ENCODE assay signal across 13 cellular contexts in genomic region chr9:135070964-135071735, GRCh38. TPM values are rescaled to one million over a fixed set of nuclear protein-coding genes. Genes with fewer than 3 reads are reported as not detected.
"Had no signal": no experiment of that assay in that cellular context is flagged by ENCODE, and none has a peak within 500 bp of the region (broad histone marks: within the 10 kb centered on the region; RNA-seq: fewer than 3 reads in every experiment).

No MANE protein-coding gene starts in this region.

- H3K27ac ChIP-seq: adrenal gland, esophagus muscularis mucosa, hepatocyte, left ventricle myocardium inferior, vagina had no signal

- H3K27me3 ChIP-seq: vagina had no signal

- H3K9me3 ChIP-seq: adrenal gland, esophagus muscularis mucosa, left ventricle myocardium inferior, vagina had no signal

- H2AFZ ChIP-seq: hepatocyte had no signal

- H3K4me2 ChIP-seq: hepatocyte had no signal

- ATAC-seq: activated CD8-positive, alpha-beta T cell treated with anti-CD3 and anti-CD28 coated beads for 36 hours; stimulated activated effector memory CD8-positive, alpha-beta T cell treated with anti-CD3 and anti-CD28 coated beads, Interleukin-12 subunit alpha, Interleukin-12 subunit beta, amount 100 ng/mL, for 72 hours had no signal

- DNase-seq: activated B cell treated with CpG ODN at 0.5 μM for 24 hours; activated CD4-positive, alpha-beta T cell treated with anti-CD3 and anti-CD28 coated beads for 48 hours; activated CD8-positive, alpha-beta T cell treated with anti-CD3 and anti-CD28 coated beads for 36 hours; activated naive CD4-positive, alpha-beta T cell treated with Interleukin-2 at 50 U/mL for 16 hours; left ventricle myocardium inferior; mesenchymal stem cell; SW 1271 had no signal

- H3K36me3 ChIP-seq: adrenal gland, esophagus muscularis mucosa, left ventricle myocardium inferior, vagina had no signal

- H3K4me3 ChIP-seq: adrenal gland, esophagus muscularis mucosa, hepatocyte, left ventricle myocardium inferior, vagina had no signal

RNA-seq across cellular contexts. Expression of gene OLFM1, which starts 16.3 kb away (rescaled TPM):
- total RNA-seq: activated B cell treated with CpG ODN at 0.5 μM for 24 hours; activated CD8-positive, alpha-beta T cell treated with anti-CD3 and anti-CD28 coated beads for 36 hours; T-helper 2 cell treated with Interferon-gamma antibody and Interleukin-4, amounts not matched to agents 100 ng/mL and 5 ng/mL, for 36 hours had no signal
